23 cellular contexts compared by ENCODE assay signal in the genomic region with DNA sequence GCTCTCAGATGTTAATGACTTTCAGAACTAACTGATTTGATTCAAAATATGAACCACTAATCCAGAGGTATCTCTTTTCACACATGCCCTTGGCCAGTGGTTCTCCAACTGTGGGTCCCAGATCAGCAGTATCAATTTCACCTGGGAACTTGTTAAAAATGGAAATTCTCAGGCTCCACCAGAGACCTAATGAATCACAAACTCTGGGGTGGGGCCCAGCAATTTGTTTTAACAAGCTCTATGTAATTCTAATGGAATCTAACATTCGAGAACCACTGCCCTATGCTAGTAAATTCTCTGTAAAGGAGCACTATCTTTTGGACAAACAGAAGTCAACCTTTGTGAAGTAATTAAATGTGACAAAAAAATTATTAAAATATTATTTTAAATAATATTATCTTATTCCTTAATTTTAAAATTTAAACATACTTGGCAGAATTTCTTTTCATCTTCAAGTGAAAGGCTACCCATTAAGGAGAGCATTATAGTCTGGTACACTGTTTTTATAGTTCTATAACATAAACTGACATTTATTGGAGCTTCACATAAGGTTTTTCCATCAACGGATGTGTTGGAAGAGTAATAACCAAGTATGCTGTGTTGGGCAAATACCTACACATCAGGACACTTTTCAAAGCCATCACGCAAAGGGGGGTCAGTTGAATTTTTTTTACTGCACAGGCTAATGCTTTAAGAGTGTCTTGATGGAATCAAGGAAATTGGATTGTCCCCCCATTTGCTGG.
DNase-seq lines count a peak whose midpoint lies in the region; FAIRE-seq and TF ChIP-seq lines count a peak whose summit lies in the region.
"Had no signal": no experiment of that assay in that cellular context is flagged by ENCODE, and none has a peak within 500 bp of the region (broad histone marks: within the 10 kb centered on the region; RNA-seq: fewer than 3 reads in every experiment).

No MANE protein-coding gene starts in this region.

- intact Hi-C loops in activated CD4-positive, alpha-beta T cell treated with anti-CD3 and anti-CD28 coated beads, Interleukin-2, amount 10 ng/mL, durations not matched to agents 24 days and 14 days (cut with micrococcal nuclease) = no loop called here

- no peak overlapping the region for H3K4me3 ChIP-seq in BJ (ENCODE audit: low read depth, low read length)
- H3K4me3 ChIP-seq in Karpas-422 (ENCODE audit: low read length) = no peak overlapping the region
- H3K4me3 ChIP-seq in keratinocyte (ENCODE audit: control insufficient read depth in 2 of 3, extremely low read depth in 1 of 3, insufficient read depth in 2 of 3, low read depth in 1 of 3, low read length in 3 of 3) = no peak overlapping the region
- H3K4me3 ChIP-seq: BLaER1, Peyer's patch, skin epidermis had no signal

- H3K79me2 ChIP-seq in Karpas-422 (ENCODE audit: low read length) = peaks cover 54% of the 10 kb centered on the region
- H3K79me2 ChIP-seq in keratinocyte (ENCODE audit: control insufficient read depth, insufficient read depth, low read length) = peaks cover 2% of the 10 kb centered on the region

- no peaks in the 10 kb centered on the region for H3K27me3 Mint-ChIP-seq in activated CD4-positive, alpha-beta T cell treated with anti-CD3 and anti-CD28 coated beads, Interleukin-2, amount 10 ng/mL, durations not matched to agents 24 days and 14 days
- H3K27me3 Mint-ChIP-seq: stimulated activated memory B cell treated with anti-CD40 and anti-IgM and Interleukin-4, amounts not matched to agents 10 μg/mL and 1 μg/mL and 100 μg/mL, for 72 hours; type B pancreatic cell had no signal

- H3K9me2 ChIP-seq in Karpas-422 (replicated peaks; ENCODE audit: insufficient read depth, low read length) = no peaks in the 10 kb centered on the region

- H3K27ac ChIP-seq in Karpas-422 (ENCODE audit: low read length) = peak overlapping the region; percentile 81
- no peak overlapping the region for H3K27ac ChIP-seq in keratinocyte (ENCODE audit: control insufficient read depth, insufficient read depth, low read length)
- H3K27ac ChIP-seq: BLaER1, neutrophil, Peyer's patch, skin epidermis had no signal

- H3K4me1 ChIP-seq in Karpas-422 (ENCODE audit: low read length) = peaks cover 60% of the 10 kb centered on the region
- H3K4me1 ChIP-seq in keratinocyte (ENCODE audit: control insufficient read depth, extremely low read depth, insufficient read depth, low read length) = peaks cover 9% of the 10 kb centered on the region
- H3K4me1 ChIP-seq: BLaER1, Peyer's patch had no signal

- H2AFZ ChIP-seq in Karpas-422 (ENCODE audit: low read length) (no peak overlapping the region), keratinocyte (ENCODE audit: control insufficient read depth, low read length) (no peak overlapping the region)

- H3K27me3 ChIP-seq in BJ (ENCODE audit: control insufficient read depth, insufficient read depth, low read length) (no peaks in the 10 kb centered on the region), Karpas-422 (ENCODE audit: low read length) (no peaks in the 10 kb centered on the region), keratinocyte (ENCODE audit: control insufficient read depth, extremely low read depth, insufficient read depth, low read length) (no peaks in the 10 kb centered on the region)
- H3K27me3 ChIP-seq: BLaER1, neutrophil, Peyer's patch had no signal

- no peak overlapping the region for H3K4me3 Mint-ChIP-seq in activated CD4-positive, alpha-beta T cell treated with anti-CD3 and anti-CD28 coated beads, Interleukin-2, amount 10 ng/mL, durations not matched to agents 24 days and 14 days
- H3K4me3 Mint-ChIP-seq: activated naive CD4-positive, alpha-beta T cell treated with anti-CD3 and anti-CD28 coated beads for 36 hours; mesothelial cell of epicardium; stimulated activated memory B cell treated with anti-CD40 and anti-IgM and Interleukin-4, amounts not matched to agents 10 μg/mL and 1 μg/mL and 100 μg/mL, for 72 hours; type B pancreatic cell had no signal

- no peak for TF ChIP-seq CTCF in BJ (IDR thresholded peaks at IDR 0.05; ENCODE audit: insufficient read depth, low read depth, low read length)
- TF ChIP-seq CTCF in keratinocyte (optimal IDR thresholded peaks at IDR 0.05 in 1 of 3, IDR thresholded peaks at IDR 0.05 in 1 of 3, conservative IDR thresholded peaks at IDR 0.05 in 1 of 3; ENCODE audit: extremely low read depth in 1 of 3, insufficient read depth in 2 of 3, low read length in 3 of 3) = no peak

- CTCF ChIA-PET in BJ (lab: Yijun Ruan, JAX) = no interaction called here

- H3K9me1 ChIP-seq in keratinocyte (ENCODE audit: control insufficient read depth, extremely low read depth, insufficient read depth, low read length) = no peaks in the 10 kb centered on the region

- peak overlapping the region; percentile 68 for H3K4me2 ChIP-seq in Karpas-422 (ENCODE audit: low read depth, low read length, poor library complexity, severe bottlenecking)
- H3K4me2 ChIP-seq in keratinocyte (ENCODE audit: control insufficient read depth, extremely low read depth, insufficient read depth, low read depth, low read length) = peak overlapping the region; percentile 36
- H3K4me2 ChIP-seq: BLaER1 had no signal

- H3K9ac ChIP-seq in Karpas-422 (ENCODE audit: low read length) (peak overlapping the region; percentile 14; the same call in 1 of the 2 replicates), keratinocyte (ENCODE audit: control insufficient read depth, extremely low read depth, insufficient read depth, low read length) (no peak overlapping the region)
- H3K9ac ChIP-seq: BLaER1 had no signal

- H3K36me3 Mint-ChIP-seq in activated CD4-positive, alpha-beta T cell treated with anti-CD3 and anti-CD28 coated beads, Interleukin-2, amount 10 ng/mL, durations not matched to agents 24 days and 14 days (ENCODE audit: low read depth) = no peaks in the 10 kb centered on the region
- H3K36me3 Mint-ChIP-seq: mesothelial cell of epicardium, type B pancreatic cell had no signal

- no peak overlapping the region for H3K27ac Mint-ChIP-seq in activated CD4-positive, alpha-beta T cell treated with anti-CD3 and anti-CD28 coated beads, Interleukin-2, amount 10 ng/mL, durations not matched to agents 24 days and 14 days
- H3K27ac Mint-ChIP-seq: activated naive CD4-positive, alpha-beta T cell treated with anti-CD3 and anti-CD28 coated beads for 36 hours; mesothelial cell of epicardium; stimulated activated memory B cell treated with anti-CD40 and anti-IgM and Interleukin-4, amounts not matched to agents 10 μg/mL and 1 μg/mL and 100 μg/mL, for 72 hours; type B pancreatic cell had no signal

- no peaks in the 10 kb centered on the region for H4K20me1 ChIP-seq in Karpas-422 (ENCODE audit: insufficient read depth, low read depth, low read length)
- peaks cover 2% of the 10 kb centered on the region for H4K20me1 ChIP-seq in keratinocyte (ENCODE audit: control insufficient read depth, extremely low read depth, insufficient read depth, low read length)
- H4K20me1 ChIP-seq: BLaER1 had no signal

- DNase-seq in BJ (ENCODE audit: low read depth) = peak; percentile 51
- DNase-seq in Karpas-422 = no peak
- peak; percentile 23 for DNase-seq in astrocyte of the hippocampus (ENCODE audit: low read depth, low spot score)
- DNase-seq in keratinocyte (ENCODE audit: low read depth, low spot score) = no peak
- no peak for DNase-seq in T-helper 9 cell
- no peak for DNase-seq in NK-92 (lab: John Stamatoyannopoulos, UW; ENCODE audit: unreplicated experiment)
- no peak for DNase-seq in activated CD4-positive, alpha-beta T cell treated with anti-CD3 and anti-CD28 coated beads, Interleukin-2, amount 10 ng/mL, durations not matched to agents 24 days and 14 days
- DNase-seq in NCI-H510A treated with DMSO at 0.1 percent for 48 hours (lab: John Stamatoyannopoulos, UW) = no peak
- DNase-seq: activated CD4-positive, CD25-positive, alpha-beta regulatory T cell treated with anti-CD3 and anti-CD28 coated beads, Interleukin-2, amount 50 U/mL, for 72 hours; activated CD8-positive, alpha-beta memory T cell treated with anti-CD3 and anti-CD28 coated beads, Interleukin-2, amount 50 U/mL, for 4 hours; activated naive CD4-positive, alpha-beta T cell treated with anti-CD3 and anti-CD28 coated beads for 36 hours; caudate nucleus; KG1; kidney; NCI-H187; Peyer's patch; T-helper 1 cell had no signal

- POLR2A ChIA-PET in BJ (lab: Charles Lee) = interaction anchor here (0.6 to 0.7 kb wide), 2 partner anchors 51 to 204 kb away, joined by 3 read pairs; no protein-coding TSS in a partner anchor

- FAIRE-seq in keratinocyte (lab: Jason Lieb, UNC) = no peak
- FAIRE-seq: kidney had no signal

- no peaks in the 10 kb centered on the region for H3K4me1 Mint-ChIP-seq in activated CD4-positive, alpha-beta T cell treated with anti-CD3 and anti-CD28 coated beads, Interleukin-2, amount 10 ng/mL, durations not matched to agents 24 days and 14 days
- H3K4me1 Mint-ChIP-seq: stimulated activated memory B cell treated with anti-CD40 and anti-IgM and Interleukin-4, amounts not matched to agents 10 μg/mL and 1 μg/mL and 100 μg/mL, for 72 hours had no signal

- H3K9me3 ChIP-seq in Karpas-422 (ENCODE audit: low read length) = no peaks in the 10 kb centered on the region
- no peaks in the 10 kb centered on the region for H3K9me3 ChIP-seq in keratinocyte (ENCODE audit: control insufficient read depth, low read depth, low read length)
- H3K9me3 ChIP-seq: BLaER1, neutrophil, Peyer's patch had no signal

- H3K9me3 Mint-ChIP-seq in activated CD4-positive, alpha-beta T cell treated with anti-CD3 and anti-CD28 coated beads, Interleukin-2, amount 10 ng/mL, durations not matched to agents 24 days and 14 days = no peaks in the 10 kb centered on the region
- H3K9me3 Mint-ChIP-seq: activated naive CD4-positive, alpha-beta T cell treated with anti-CD3 and anti-CD28 coated beads for 36 hours; mesothelial cell of epicardium; stimulated activated memory B cell treated with anti-CD40 and anti-IgM and Interleukin-4, amounts not matched to agents 10 μg/mL and 1 μg/mL and 100 μg/mL, for 72 hours; type B pancreatic cell had no signal

- dilution Hi-C loops in keratinocyte (cut with MboI; ENCODE audit: extremely low pct_ligation_motif_present, low sequenced_read_pairs) = no loop called here

- H3K36me3 ChIP-seq in BJ (ENCODE audit: control insufficient read depth, insufficient read depth, low read length) (no peaks in the 10 kb centered on the region), Karpas-422 (ENCODE audit: insufficient read depth, low read length) (no peaks in the 10 kb centered on the region), keratinocyte (ENCODE audit: control insufficient read depth in 2 of 2, extremely low read depth in 1 of 2, insufficient read depth in 2 of 2, low read length in 2 of 2) (no peaks in the 10 kb centered on the region)
- H3K36me3 ChIP-seq: neutrophil, Peyer's patch had no signal

Comparison
In these comparisons a context has a peak if more than half of its experiments do, and no peak if none do; other contexts are left out.
1. DNase-seq: peak in BJ (single experiment) and astrocyte of the hippocampus (single experiment); none in Karpas-422 (single experiment), keratinocyte (single experiment), T-helper 9 cell (single experiment), NK-92 (single experiment), activated CD4-positive, alpha-beta T cell treated with anti-CD3 and anti-CD28 coated beads, Interleukin-2, amount 10 ng/mL, durations not matched to agents 24 days and 14 days (single experiment) and NCI-H510A treated with DMSO at 0.1 percent for 48 hours (single experiment).